8 cellular contexts compared by ENCODE assay signal in the genomic region with DNA sequence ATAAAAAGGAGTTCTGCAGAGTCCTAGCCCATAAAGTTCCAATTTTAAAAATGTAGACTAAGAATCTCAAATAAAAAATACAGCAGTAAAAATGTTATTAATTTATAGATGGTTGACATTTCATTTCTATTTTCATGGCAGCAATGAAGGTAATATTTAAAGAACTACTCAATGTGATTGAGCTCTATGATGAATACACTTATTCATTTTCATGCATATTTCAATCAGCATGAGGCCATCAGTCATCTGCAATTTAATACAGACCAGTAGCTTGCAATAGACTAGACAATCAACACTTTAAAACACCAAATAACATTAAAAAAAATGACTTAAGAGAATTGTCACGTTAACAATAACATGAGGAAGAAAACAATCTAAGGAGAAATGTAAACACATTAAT.
"Had no signal": no experiment of that assay in that cellular context is flagged by ENCODE, and none has a peak within 500 bp of the region (broad histone marks: within the 10 kb centered on the region; RNA-seq: fewer than 3 reads in every experiment).

No MANE protein-coding gene starts in this region.

- ATAC-seq: GM23338 had no signal

- H3K9me3 ChIP-seq: HAP-1 had no signal

- H3K4me1 ChIP-seq: HAP-1 had no signal

- H3K27ac ChIP-seq: GM23248 had no signal

- DNase-seq: GM23248, GOT3, H7, H9, HCEC 1CT, HFFc6 had no signal

- H3K4me2 ChIP-seq: GM23338 had no signal

- H3K4me3 Mint-ChIP-seq: GM23338, H9, HFFc6 had no signal

- H3K4me3 ChIP-seq: GM23248, GM23338, HAP-1 had no signal

- H3K36me3 ChIP-seq: HAP-1 had no signal

- H3K27ac Mint-ChIP-seq: GM23338, H9, HFFc6 had no signal

- H3K9ac ChIP-seq: GM23248 had no signal

- H2AFZ ChIP-seq: GM23248, GM23338 had no signal
